ENCODE assay signal across 1 cellular context in genomic region chr3:58009026-58009748, GRCh38.
A peak's percentile ranks its signal among the peaks of the same experiment; 100 is the strongest.
TF ChIP-seq lines count a peak whose summit lies in the region.

No MANE protein-coding gene starts in this region.

TF ChIP-seq in H1, 55 proteins besides CTCF, POLR2A, EP300 and RAD21 (continued from another document):
- TF ChIP-seq CHD7 (IDR thresholded peaks at IDR 0.05; ENCODE audit: insufficient replicate concordance, low read length) (no peak), HDAC2 (IDR thresholded peaks at IDR 0.05; ENCODE audit: borderline replicate concordance in 1 of 2, low read depth in 2 of 2, low read length in 2 of 2) (no peak), E2F6 (IDR thresholded peaks at IDR 0.05) (no peak), RBBP5 (IDR thresholded peaks at IDR 0.05; ENCODE audit: borderline replicate concordance, low read depth, low read length) (0 out of 2 replicates have a peak, but pooled peaks have one; percentile 29), SUZ12 (IDR thresholded peaks at IDR 0.05; ENCODE audit: low read length) (no peak), NRF1 (IDR thresholded peaks at IDR 0.05; ENCODE audit: low read depth, low read length) (no peak), POU5F1 (IDR thresholded peaks at IDR 0.05; ENCODE audit: low read depth, low read length) (no peak)
TF ChIP-seq in H1: peak in this region for 1.
